In the genomic region with DNA sequence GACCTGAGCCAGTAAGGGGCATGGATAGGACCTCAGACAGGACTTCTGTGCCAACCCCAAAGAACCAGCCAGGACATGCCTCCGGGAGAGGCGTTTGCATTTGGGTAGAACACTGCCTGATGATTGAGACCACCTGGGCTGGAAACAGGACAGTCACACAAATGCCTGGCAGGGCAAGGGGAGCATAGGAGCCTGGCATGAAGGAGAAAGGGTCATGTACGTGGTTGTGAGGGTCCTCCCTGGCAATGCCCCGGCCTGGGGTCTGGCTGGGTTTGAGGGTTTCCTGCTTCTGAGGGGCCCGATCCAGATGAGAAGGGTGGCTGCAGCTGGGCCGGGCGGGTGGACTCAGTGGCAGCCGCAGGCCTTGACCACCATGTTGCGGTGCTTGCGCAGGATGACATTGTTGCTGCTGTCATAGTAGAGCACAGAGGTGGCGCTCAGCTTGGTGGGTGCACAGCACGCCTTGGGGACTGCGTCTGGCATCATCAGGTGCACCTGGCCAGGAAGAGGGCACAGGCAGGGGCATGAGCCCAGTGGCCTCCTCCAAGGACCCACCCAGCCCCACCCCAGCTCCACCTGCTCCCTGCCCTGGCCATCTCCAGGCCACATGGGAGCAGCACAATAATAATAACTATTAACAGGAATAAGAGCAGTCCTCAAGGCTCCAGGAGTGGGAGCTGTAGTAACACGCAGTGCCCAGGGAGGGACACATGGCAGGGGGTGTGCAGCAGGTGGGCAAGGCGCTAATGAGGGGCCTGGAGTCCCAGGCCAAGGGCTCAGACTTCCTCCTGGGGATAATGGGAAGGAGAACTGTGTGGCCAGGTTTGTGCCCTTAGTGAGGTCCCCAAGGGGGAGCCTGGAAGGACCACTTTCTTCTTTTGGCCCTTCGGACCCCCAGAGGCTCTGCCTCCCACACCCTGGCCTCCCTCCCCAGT, we compare ENCODE assay signal across 23 cellular contexts. TPM values are rescaled to one million over a fixed set of nuclear protein-coding genes. Genes with fewer than 3 reads are reported as not detected.
A peak's percentile ranks its signal among the peaks of the same experiment; 100 is the strongest.
DNase-seq lines count a peak whose midpoint lies in the region; FAIRE-seq and TF ChIP-seq lines count a peak whose summit lies in the region.
"Had no signal": no experiment of that assay in that cellular context is flagged by ENCODE, and none has a peak within 500 bp of the region (broad histone marks: within the 10 kb centered on the region; RNA-seq: fewer than 3 reads in every experiment).

No MANE protein-coding gene starts in this region.

- no peak overlapping the region for H2AFZ ChIP-seq in osteoblast (ENCODE audit: low read length)
- H2AFZ ChIP-seq: GM23338, PC-9 had no signal

- H3K4me3 ChIP-seq in osteoblast (ENCODE audit: insufficient read depth, low read length) = no peak overlapping the region
- H3K4me3 ChIP-seq: GM23338, HAP-1, MG63, PC-9 had no signal

- peak; percentile 35 for FAIRE-seq in GM12891 (lab: Jason Lieb, UNC)
- FAIRE-seq: HTR-8/SVneo had no signal

- no peaks in the 10 kb centered on the region for H4K20me1 ChIP-seq in osteoblast (ENCODE audit: insufficient read depth, low read length)

- no peaks in the 10 kb centered on the region for H3K9me3 ChIP-seq in osteoblast (ENCODE audit: low read depth, low read length)
- H3K9me3 ChIP-seq: HAP-1, MG63 had no signal

- no peak for DNase-seq in GM12891 (ENCODE audit: insufficient read length, low spot score)
- DNase-seq in RWPE1 (ENCODE audit: low spot score) = no peak
- DNase-seq in osteoblast (ENCODE audit: insufficient read length, low spot score, missing footprints) = peak; percentile 68
- no peak for DNase-seq in NCI-H2196 treated with DMSO at 0.1 percent for 48 hours (lab: John Stamatoyannopoulos, UW; ENCODE audit: unreplicated experiment)
- DNase-seq in kidney tubule cell (ENCODE audit: low spot score) = no peak
- DNase-seq: CD8-positive, alpha-beta T cell; DMS153; DND-41; KG1; MG63; NCI-H1105 treated with DMSO at 0.1 percent for 48 hours; NCI-H146; NCI-H1930; NCI-H2107; NCI-H446; NCI-H526 treated with DMSO at 0.1 percent for 48 hours; PC-9; SHP77; T-helper 1 cell had no signal

- POLR2A ChIA-PET in RWPE1 (lab: Yijun Ruan, JAX; ENCODE audit: low non-redundant PET) = no interaction called here

- no peaks in the 10 kb centered on the region for H3K27me3 ChIP-seq in osteoblast (ENCODE audit: insufficient read depth, low read length)
- H3K27me3 ChIP-seq: MG63 had no signal

- no peaks in the 10 kb centered on the region for H3K36me3 ChIP-seq in osteoblast (ENCODE audit: insufficient read depth, low read length)

- CTCF ChIA-PET in RWPE1 (lab: Yijun Ruan, JAX) = no interaction called here

- no peak for TF ChIP-seq POLR2A in GM12891 (IDR thresholded peaks at IDR 0.05; ENCODE audit: low read depth, low read length)

- no peak overlapping the region for H3K4me2 ChIP-seq in osteoblast (ENCODE audit: insufficient read depth, low read length)
- H3K4me2 ChIP-seq: GM23338, PC-9 had no signal

- H3K4me1 ChIP-seq in osteoblast (ENCODE audit: insufficient read depth, low read length) = no peaks in the 10 kb centered on the region
- H3K4me1 ChIP-seq: HAP-1 had no signal

- peak overlapping the region; percentile 4; the same call in 1 of the 2 replicates for H3K27ac ChIP-seq in RWPE1
- no peak overlapping the region for H3K27ac ChIP-seq in osteoblast (ENCODE audit: low read depth, low read length)
- H3K27ac ChIP-seq: C4-2B, PC-9 had no signal

- H3K79me2 ChIP-seq in osteoblast (ENCODE audit: insufficient read depth, low read length) = no peaks in the 10 kb centered on the region

- TF ChIP-seq CTCF in RWPE1 (conservative IDR thresholded peaks at IDR 0.05; ENCODE audit: low read depth) (no peak), osteoblast (IDR thresholded peaks at IDR 0.05; ENCODE audit: extremely low read depth, low read depth, low read length) (no peak)

TF ChIP-seq in GM12891, 5 proteins besides CTCF, POLR2A, EP300 and RAD21:
- TF ChIP-seq TAF1 (IDR thresholded peaks at IDR 0.05; ENCODE audit: low read depth, low read length) (no peak), POLR2AphosphoS5 (IDR thresholded peaks at IDR 0.05; ENCODE audit: low read depth, low read length) (no peak), SPI1 (IDR thresholded peaks at IDR 0.05; ENCODE audit: low read depth, low read length) (no peak), POU2F2 (IDR thresholded peaks at IDR 0.05; ENCODE audit: low read depth, low read length) (no peak), PAX5 (IDR thresholded peaks at IDR 0.05; ENCODE audit: insufficient read depth, low read length, severe bottlenecking) (no peak)

RNA-seq across cellular contexts. Expression of a gene that starts 10.8 kb away (rescaled TPM):
- 1.7 TPM for polyA plus RNA-seq in GM12891 (2012; ENCODE audit: low read depth, missing spikeins)
- 1.1 and 1.2 TPM in 2 replicates for total RNA-seq in osteoblast

RNA-seq across cellular contexts. Expression of a gene that starts 21.7 kb away (rescaled TPM):
- 47.6 TPM for polyA plus RNA-seq in GM12891 (2012; ENCODE audit: low read depth, missing spikeins)
- 25.3 and 26.4 TPM in 2 replicates for total RNA-seq in osteoblast

RNA-seq across cellular contexts. Expression of a gene that starts 28.3 kb away (rescaled TPM):
- 0.21 TPM for polyA plus RNA-seq in GM12891 (2012; ENCODE audit: low read depth, missing spikeins)
- total RNA-seq in osteoblast = 0.29 and 0.36 TPM in 2 replicates
